ENCODE assay signal across 7 cellular contexts in genomic region chr5:74364507-74364906, GRCh38.
"Had no signal": no experiment of that assay in that cellular context is flagged by ENCODE, and none has a peak within 500 bp of the region (broad histone marks: within the 10 kb centered on the region; RNA-seq: fewer than 3 reads in every experiment).

No MANE protein-coding gene starts in this region.

- H3K27ac ChIP-seq: GM23248 had no signal

- H3K9ac ChIP-seq: GM23248 had no signal

- H3K36me3 ChIP-seq: HAP-1 had no signal

- DNase-seq: GM23248, GOT3, H7, HFFc6, IMR-90 had no signal

- H3K4me1 ChIP-seq: HAP-1 had no signal

- H2AFZ ChIP-seq: GM23248 had no signal

- ATAC-seq: HCT116 had no signal

- H3K9me3 ChIP-seq: HAP-1 had no signal

- H3K4me3 ChIP-seq: GM23248, HAP-1 had no signal

- H3K4me3 Mint-ChIP-seq: HFFc6 had no signal

- H3K27ac Mint-ChIP-seq: HFFc6 had no signal
